Comparison of ENCODE assay signal across 27 cellular contexts in the genomic region with DNA sequence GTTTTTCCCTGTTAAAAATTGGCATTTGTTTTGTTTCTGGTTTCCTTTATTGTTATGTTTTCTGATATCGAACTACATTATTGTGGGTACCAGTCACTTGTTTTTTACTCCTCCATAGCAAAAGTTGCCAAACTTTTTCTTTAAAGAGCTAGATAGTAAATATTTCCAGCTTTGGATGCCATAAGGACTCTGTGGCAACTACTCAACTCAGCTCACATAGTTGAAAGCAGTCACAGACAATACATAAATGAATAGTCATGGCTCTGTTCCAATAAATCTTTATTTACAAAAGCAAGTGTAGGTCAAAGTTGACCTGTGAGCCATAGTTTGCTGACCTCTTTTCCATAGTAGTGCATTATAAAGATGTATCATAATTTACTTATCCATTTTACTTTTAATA.
"Had no signal": no experiment of that assay in that cellular context is flagged by ENCODE, and none has a peak within 500 bp of the region (broad histone marks: within the 10 kb centered on the region; RNA-seq: fewer than 3 reads in every experiment).

No MANE protein-coding gene starts in this region.

- H3K9me3 ChIP-seq: left ventricle myocardium inferior, mucosa of descending colon, pancreas, prostate gland, stomach, testis, thyroid gland, transverse colon, upper lobe of left lung had no signal

- H3K27ac ChIP-seq: left ventricle myocardium inferior, pancreas, prostate gland, skin epidermis, stomach, testis, thyroid gland, transverse colon, upper lobe of left lung had no signal

- H3K4me1 ChIP-seq: left ventricle myocardium inferior, pancreas, prostate gland, stomach, testis, thyroid gland, transverse colon, upper lobe of left lung had no signal

- H3K4me1 Mint-ChIP-seq: mesothelial cell of epicardium; naive thymus-derived CD4-positive, alpha-beta T cell; stimulated activated naive B cell treated with anti-CD40 and anti-IgM and Interleukin-4, amounts not matched to agents 10 μg/mL and 1 μg/mL and 100 μg/mL, for 72 hours had no signal

- H3K4me3 ChIP-seq: left ventricle myocardium inferior, lung, mucosa of descending colon, pancreas, prostate gland, stomach, testis, thyroid gland, transverse colon, upper lobe of left lung had no signal

- H3K4me3 Mint-ChIP-seq: mesothelial cell of epicardium; naive thymus-derived CD4-positive, alpha-beta T cell; natural killer cell treated with Interleukin-12 subunit alpha and Interleukin-12 subunit beta and Interleukin-15 and Interleukin-18, amount 100 ng/mL, for 72 hours; stimulated activated naive B cell treated with anti-CD40 and anti-IgM and Interleukin-4, amounts not matched to agents 10 μg/mL and 1 μg/mL and 100 μg/mL, for 72 hours had no signal

- H3K27ac Mint-ChIP-seq: mesothelial cell of epicardium; naive thymus-derived CD4-positive, alpha-beta T cell; natural killer cell treated with Interleukin-12 subunit alpha and Interleukin-12 subunit beta and Interleukin-15 and Interleukin-18, amount 100 ng/mL, for 72 hours; stimulated activated naive B cell treated with anti-CD40 and anti-IgM and Interleukin-4, amounts not matched to agents 10 μg/mL and 1 μg/mL and 100 μg/mL, for 72 hours had no signal

- H3K36me3 ChIP-seq: left ventricle myocardium inferior, pancreas, prostate gland, stomach, thyroid gland, transverse colon, upper lobe of left lung had no signal

- ATAC-seq: mucosa of descending colon; naive thymus-derived CD4-positive, alpha-beta T cell; natural killer cell treated with Interleukin-12 subunit alpha and Interleukin-12 subunit beta and Interleukin-15 and Interleukin-18, amount 100 ng/mL, for 72 hours; pancreas; right cardiac atrium; sciatic nerve; stimulated activated naive B cell treated with anti-CD40 and anti-IgM and Interleukin-4, amounts not matched to agents 10 μg/mL and 1 μg/mL and 100 μg/mL, for 72 hours; stimulated activated naive CD8-positive, alpha-beta T cell treated with anti-CD3 and anti-CD28 coated beads, Interleukin-15, Interleukin-2, amounts not matched to agents 100 U/mL and 50 U/mL, for 24 hours had no signal

- H3K36me3 Mint-ChIP-seq: naive thymus-derived CD4-positive, alpha-beta T cell; natural killer cell treated with Interleukin-12 subunit alpha and Interleukin-12 subunit beta and Interleukin-15 and Interleukin-18, amount 100 ng/mL, for 72 hours; stimulated activated naive B cell treated with anti-CD40 and anti-IgM and Interleukin-4, amounts not matched to agents 10 μg/mL and 1 μg/mL and 100 μg/mL, for 72 hours had no signal

- H3K9me3 Mint-ChIP-seq: stimulated activated naive B cell treated with anti-CD40 and anti-IgM and Interleukin-4, amounts not matched to agents 10 μg/mL and 1 μg/mL and 100 μg/mL, for 72 hours had no signal

- H3K27me3 Mint-ChIP-seq: natural killer cell treated with Interleukin-12 subunit alpha and Interleukin-12 subunit beta and Interleukin-15 and Interleukin-18, amount 100 ng/mL, for 72 hours; stimulated activated naive B cell treated with anti-CD40 and anti-IgM and Interleukin-4, amounts not matched to agents 10 μg/mL and 1 μg/mL and 100 μg/mL, for 72 hours had no signal

- H3K27me3 ChIP-seq: pancreas, stomach, testis, thyroid gland, transverse colon, upper lobe of left lung had no signal

- DNase-seq: islet precursor cell; left ventricle myocardium inferior; mesendoderm; mucosa of descending colon; naive thymus-derived CD4-positive, alpha-beta T cell; nucleus accumbens; pancreas; posterior cingulate gyrus; retina; right cardiac atrium; stimulated activated CD4-positive, alpha-beta T cell treated with anti-CD3 and anti-CD28 coated beads, Interleukin-12 subunit alpha, Interleukin-12 subunit beta, amount 100 ng/mL, for 4 hours; stimulated activated CD4-positive, alpha-beta T cell treated with anti-CD3 and anti-CD28 coated beads, Interleukin-15, amount 100 ng/mL, for 24 hours; stimulated activated CD4-positive, alpha-beta T cell treated with anti-CD3 and anti-CD28 coated beads, Interleukin-2, amount 100 ng/mL, for 24 hours; stimulated activated CD4-positive, alpha-beta T cell treated with anti-CD3 and anti-CD28 coated beads, Interleukin-4, amount 100 ng/mL, for 1 hour; stimulated activated naive B cell treated with anti-CD40 and anti-IgM and Interleukin-4, amounts not matched to agents 10 μg/mL and 1 μg/mL and 100 μg/mL, for 72 hours; stimulated activated naive CD8-positive, alpha-beta T cell treated with anti-CD3 and anti-CD28 coated beads, Interleukin-15, Interleukin-2, amounts not matched to agents 100 U/mL and 50 U/mL, for 24 hours; stomach; testis; thyroid gland; transverse colon had no signal
